ENCODE assay signal across 17 cellular contexts in the genomic region with DNA sequence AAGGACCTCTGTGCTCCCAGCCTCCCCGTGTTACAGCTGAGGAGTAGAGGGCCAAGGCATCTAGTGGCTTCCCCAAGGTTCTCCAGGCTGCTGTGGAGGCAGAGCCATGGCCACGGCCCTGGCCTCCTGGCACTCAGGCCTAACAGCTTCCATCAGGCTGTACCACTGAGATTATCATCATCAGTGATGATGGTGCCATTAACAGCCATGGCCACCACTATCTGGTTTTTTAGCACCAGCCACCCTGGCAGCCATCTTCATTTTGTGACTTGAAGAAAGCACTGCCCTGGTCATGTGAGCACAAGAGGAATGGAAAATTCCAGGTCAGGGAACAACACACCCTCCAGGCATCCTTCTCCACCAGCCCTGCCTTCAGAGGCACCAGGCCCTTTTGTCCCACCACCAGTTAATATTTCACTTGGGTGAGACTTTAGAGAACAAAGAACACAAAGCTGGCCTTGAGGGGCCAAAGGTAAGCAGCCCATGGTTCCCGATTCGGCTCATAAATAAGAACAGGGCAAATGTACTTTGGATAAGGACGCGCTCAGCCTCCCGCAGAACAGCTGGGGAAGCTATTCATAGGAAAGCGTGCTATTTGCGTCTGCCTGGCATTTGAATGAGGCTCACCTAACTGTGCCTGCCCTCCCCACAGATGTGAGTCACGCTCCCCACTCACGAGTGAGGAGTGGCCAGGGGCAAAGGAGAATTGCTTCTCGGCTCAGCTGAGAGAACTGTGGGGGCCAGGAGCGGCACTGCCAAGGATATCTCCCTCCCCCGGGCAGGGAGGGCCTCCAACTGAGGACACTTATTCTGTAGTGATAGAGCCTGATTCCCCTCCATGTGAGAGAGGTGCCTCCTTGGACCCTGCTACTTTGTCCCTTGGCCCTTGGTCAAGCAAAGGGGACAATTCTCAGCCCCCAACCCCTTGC.
DNase-seq lines count a peak whose midpoint lies in the region; ATAC-seq, FAIRE-seq and TF ChIP-seq lines count a peak whose summit lies in the region.
"Had no signal": no experiment of that assay in that cellular context is flagged by ENCODE, and none has a peak within 500 bp of the region (broad histone marks: within the 10 kb centered on the region; RNA-seq: fewer than 3 reads in every experiment).

No MANE protein-coding gene starts in this region.

- H3K4me1 Mint-ChIP-seq in Caco-2 (ENCODE audit: low read depth, unreplicated experiment), result peaks cover 30% of the 10 kb centered on the region

- H2AFZ ChIP-seq in K562 (ENCODE audit: low read depth, low read length) (no peak overlapping the region), parathyroid adenoma (peak overlapping the region; percentile 28)
- H2AFZ ChIP-seq: GM23338 had no signal

- CTCF ChIA-PET in Caco-2 (lab: Charles Lee) (interaction anchor here (0.6 to 1.9 kb wide), 3 partner anchors 10 to 336 kb away, joined by 5 to 10 read pairs (median 6); partner anchors contain the start of gene ATP1A1), K562 (lab: Yijun Ruan, JAX; ENCODE audit: low intra/inter-chr PET ratio) (interaction anchor here (0.5 kb wide), 1 partner anchor 114 kb away, joined by 3 read pairs; no protein-coding TSS in a partner anchor)

- BruUV-seq in Caco-2 (replicated peaks; lab: Mats Ljungman, UMichigan) (TSS peak; percentile 88), K562 (replicated peaks; lab: Mats Ljungman, UMichigan) (no TSS peak)

- intact Hi-C loops in Caco-2 (cut with micrococcal nuclease; ENCODE audit: unreplicated experiment), result loop anchor here (1.0 to 5.0 kb wide), 4 partner anchors 21 to 157 kb away; no protein-coding TSS in a partner anchor
- intact Hi-C loops in K562 (cut with micrococcal nuclease), result loop anchor here (5.0 kb wide), 1 partner anchor 58 kb away; no protein-coding TSS in a partner anchor
- intact Hi-C loops in kidney (cut with DNase I), result no loop called here

- peak overlapping the region in 1 of 2 experiments; percentile 23; a peak in 1 of 4 replicates for H3K9ac ChIP-seq in K562 (ENCODE audit: insufficient read depth in 1 of 2, low read depth in 2 of 2, low read length in 2 of 2)
- peak overlapping the region; percentile 28 to 59 for H3K9ac ChIP-seq in kidney (ENCODE audit: low read length in 2 of 2)
- H3K9ac ChIP-seq in parathyroid adenoma, result no peak overlapping the region

- peak overlapping the region; percentile 70 for H3K27ac Mint-ChIP-seq in Caco-2 (ENCODE audit: unreplicated experiment)
- H3K27ac Mint-ChIP-seq: activated naive CD4-positive, alpha-beta T cell treated with anti-CD3 and anti-CD28 coated beads, Interleukin-2, amount 50 U/mL, for 72 hours; GM23338 had no signal

- ATAC-seq in K562 (no peak), GM18502 (IDR thresholded peaks at IDR 0.05; ENCODE audit: poor library complexity, unreplicated experiment) (no peak), GM18909 (IDR thresholded peaks at IDR 0.05; ENCODE audit: poor library complexity, unreplicated experiment) (no peak), GM19324 (IDR thresholded peaks at IDR 0.05; ENCODE audit: low FRiP score, unreplicated experiment) (no peak), GM18519 (IDR thresholded peaks at IDR 0.05; ENCODE audit: low FRiP score, unreplicated experiment) (no peak)
- ATAC-seq: activated naive CD4-positive, alpha-beta T cell treated with anti-CD3 and anti-CD28 coated beads, Interleukin-2, amount 50 U/mL, for 72 hours; GM23338 had no signal

- no peak for TF ChIP-seq EP300 in K562 (IDR thresholded peaks at IDR 0.05; ENCODE audit: low read length)

- H3K9me3 ChIP-seq in Caco-2 (no peaks in the 10 kb centered on the region), K562 (replicated peaks; ENCODE audit: control insufficient read depth, insufficient read depth, low read depth, low read length) (no peaks in the 10 kb centered on the region), kidney (ENCODE audit: control insufficient read depth in 1 of 2, low read length in 2 of 2) (no peaks in the 10 kb centered on the region), parathyroid adenoma (ENCODE audit: control insufficient read depth, low read length) (no peaks in the 10 kb centered on the region)

- H3K79me2 ChIP-seq in K562 (ENCODE audit: control insufficient read depth, insufficient read depth, low read length) (no peaks in the 10 kb centered on the region), parathyroid adenoma (no peaks in the 10 kb centered on the region)

- FAIRE-seq in K562 (lab: Jason Lieb, UNC) (no peak), kidney (lab: Jason Lieb, UNC) (peak; percentile 66)
- FAIRE-seq: keratinocyte had no signal

- WGBS in K562 (ENCODE audit: insufficient coverage, low coverage, missing lambda C conversion rate), result 61% methylated on average over 14 of the region's 14 CpGs

- peaks cover 4% of the 10 kb centered on the region for H3K36me3 Mint-ChIP-seq in Caco-2 (ENCODE audit: insufficient read depth, unreplicated experiment)
- H3K36me3 Mint-ChIP-seq: activated naive CD4-positive, alpha-beta T cell treated with anti-CD3 and anti-CD28 coated beads, Interleukin-2, amount 50 U/mL, for 72 hours had no signal

- no peak overlapping the region for H3K27ac ChIP-seq in K562 (ENCODE audit: extremely low read depth, low read depth, low read length)
- peak overlapping the region; percentile 98 for H3K27ac ChIP-seq in kidney (ENCODE audit: low read depth in 2 of 2, low read length in 2 of 2)
- no peak overlapping the region for H3K27ac ChIP-seq in parathyroid adenoma
- H3K27ac ChIP-seq: cardiac muscle cell, skin epidermis had no signal

- H3K4me1 ChIP-seq in Caco-2 (peaks cover 65% of the 10 kb centered on the region), K562 (replicated peaks in 1 of 2; ENCODE audit: control insufficient read depth in 2 of 2, insufficient read depth in 2 of 2, low read length in 2 of 2) (peaks cover 25 to 27% of the 10 kb centered on the region in 2 experiments; a peak in 4 of 5 replicates), kidney (ENCODE audit: control insufficient read depth in 1 of 2, insufficient read depth in 1 of 2, low read depth in 1 of 2, low read length in 2 of 2) (peaks cover 43 to 52% of the 10 kb centered on the region in 2 donors), parathyroid adenoma (peaks cover 8% of the 10 kb centered on the region)

- H3K4me2 ChIP-seq in K562 (ENCODE audit: insufficient read depth, low read length) (no peak overlapping the region), parathyroid adenoma (ENCODE audit: low read length) (no peak overlapping the region)
- H3K4me2 ChIP-seq: GM23338 had no signal

- no peaks in the 10 kb centered on the region for H3K27me3 Mint-ChIP-seq in Caco-2 (ENCODE audit: insufficient read depth, unreplicated experiment)

- peak overlapping the region; percentile 49 for H3K4me3 Mint-ChIP-seq in Caco-2 (ENCODE audit: unreplicated experiment)
- H3K4me3 Mint-ChIP-seq: GM23338 had no signal

- no peaks in the 10 kb centered on the region for H3K27me3 ChIP-seq in Caco-2 (replicated peaks; ENCODE audit: control insufficient read depth, insufficient read depth, low read length)
- no peaks in the 10 kb centered on the region for H3K27me3 ChIP-seq in K562 (ENCODE audit: control insufficient read depth in 2 of 2, insufficient read depth in 2 of 2, low read length in 2 of 2)
- no peaks in the 10 kb centered on the region for H3K27me3 ChIP-seq in parathyroid adenoma (ENCODE audit: control insufficient read depth, insufficient read depth, low read length)
- H3K27me3 ChIP-seq: cardiac muscle cell had no signal

- no peak for TF ChIP-seq RAD21 in K562 (CRISPR knock-in tag; conservative IDR thresholded peaks at IDR 0.05 in 1 of 2, IDR thresholded peaks at IDR 0.05 in 1 of 2)

- no peaks in the 10 kb centered on the region for H3K9me1 ChIP-seq in K562 (ENCODE audit: control insufficient read depth, insufficient read depth, low read length)

- DNase-seq in Caco-2 (peak; percentile 85 to 92), K562 (ENCODE audit: extremely low read depth in 1 of 4, low spot score in 3 of 4) (no peak), kidney (peak; percentile 91)
- DNase-seq: activated T-cell treated with anti-CD3 and anti-CD28 coated beads for 4 hours; KG1; NCI-H524 treated with DMSO at 0.1 percent for 48 hours; stimulated activated naive CD4-positive, alpha-beta T cell treated with Interleukin-2 at 50 U/mL for 16 hours had no signal

- TF ChIP-seq POLR2A in K562 (conservative IDR thresholded peaks at IDR 0.05), result no peak

- POLR2A ChIA-PET in Caco-2 (lab: Charles Lee), result interaction anchor here (0.9 kb wide), 3 partner anchors 20 to 57 kb away, joined by 3 to 4 read pairs (median 4); no protein-coding TSS in a partner anchor
- POLR2A ChIA-PET in K562 (lab: Yijun Ruan, JAX), result interaction anchor here (0.6 to 2.8 kb wide), 5 partner anchors 8 to 405 kb away, joined by 3 to 13 read pairs (median 3); partner anchors contain the start of gene ATP1A1

- no peak for TF ChIP-seq CTCF in Caco-2 (IDR thresholded peaks at IDR 0.05; ENCODE audit: insufficient read depth in 1 of 2, low read depth in 1 of 2, low read length in 1 of 2, severe bottlenecking in 1 of 2, unreplicated experiment in 1 of 2)
- no peak for TF ChIP-seq CTCF in K562 (IDR thresholded peaks at IDR 0.05 in 2 of 3, conservative IDR thresholded peaks at IDR 0.05 in 1 of 3; ENCODE audit: insufficient read depth in 2 of 3, low read depth in 1 of 3, low read length in 3 of 3)
- no peak for TF ChIP-seq CTCF in kidney (IDR thresholded peaks at IDR 0.05; ENCODE audit: borderline replicate concordance, extremely low read depth, insufficient read depth)
- no peak for TF ChIP-seq CTCF in parathyroid adenoma (IDR thresholded peaks at IDR 0.05)

- no peaks in the 10 kb centered on the region for H3K36me3 ChIP-seq in Caco-2 (ENCODE audit: control insufficient read depth, insufficient read depth, low read length)
- no peaks in the 10 kb centered on the region for H3K36me3 ChIP-seq in K562 (ENCODE audit: control insufficient read depth, insufficient read depth, low read length)
- no peaks in the 10 kb centered on the region for H3K36me3 ChIP-seq in kidney (ENCODE audit: control insufficient read depth in 1 of 2, insufficient read depth in 2 of 2, low read length in 2 of 2)
- no peaks in the 10 kb centered on the region for H3K36me3 ChIP-seq in parathyroid adenoma (ENCODE audit: control insufficient read depth, insufficient read depth, low read length)
- H3K36me3 ChIP-seq: cardiac muscle cell had no signal

- in situ Hi-C loops in K562 (cut with MboI), result no loop called here

- no peaks in the 10 kb centered on the region for H4K20me1 ChIP-seq in K562 (replicated peaks; ENCODE audit: control insufficient read depth, insufficient read depth, low read length)

- H3K4me3 ChIP-seq in Caco-2 (ENCODE audit: low read depth, low read length) (peak overlapping the region; percentile 5; the same call in 1 of the 2 replicates), K562 (no peak overlapping the region), kidney (ENCODE audit: low read length in 2 of 2) (peak overlapping the region; percentile 22 to 33), parathyroid adenoma (ENCODE audit: low read depth, low read length) (no peak overlapping the region)
- H3K4me3 ChIP-seq: cardiac muscle cell, GM23338, skin epidermis had no signal

- no peaks in the 10 kb centered on the region for H3K9me3 Mint-ChIP-seq in Caco-2 (ENCODE audit: unreplicated experiment)
- H3K9me3 Mint-ChIP-seq: activated naive CD4-positive, alpha-beta T cell treated with anti-CD3 and anti-CD28 coated beads, Interleukin-2, amount 50 U/mL, for 72 hours; GM23338 had no signal

Comparison
In these comparisons a context has a peak if more than half of its experiments do, and no peak if none do; other contexts are left out.
1. DNase-seq: peak in Caco-2 (2 of 2) and kidney (single experiment); none in K562 (0 of 4).
2. H3K4me3 ChIP-seq: peak in Caco-2 (single experiment) and kidney (2 of 2); none in K562 (single experiment) and parathyroid adenoma (single experiment).
3. H3K27ac ChIP-seq: peak in kidney (2 of 2); none in K562 (single experiment) and parathyroid adenoma (single experiment).